In genomic region chr21:45262041-45262581, GRCh38 we compare ENCODE assay signal across 16 cellular contexts. TPM values are rescaled to one million over a fixed set of nuclear protein-coding genes. Genes with fewer than 3 reads are reported as not detected.
DNase-seq lines count a peak whose midpoint lies in the region; ATAC-seq, FAIRE-seq and TF ChIP-seq lines count a peak whose summit lies in the region.
"Had no signal": no experiment of that assay in that cellular context is flagged by ENCODE, and none has a peak within 500 bp of the region (broad histone marks: within the 10 kb centered on the region; RNA-seq: fewer than 3 reads in every experiment).

No MANE protein-coding gene starts in this region.

- no peaks in the 10 kb centered on the region for H3K23me2 ChIP-seq in H9 (ENCODE audit: insufficient read length, low read depth, low read length, poor library complexity, severe bottlenecking)

- H3K36me3 ChIP-seq in kidney (ENCODE audit: control insufficient read depth in 1 of 2, insufficient read depth in 2 of 2, low read length in 2 of 2) (peaks cover 13 to 28% of the 10 kb centered on the region in 2 donors), spleen (peaks cover 0 to 54% (median 37%) of the 10 kb centered on the region in 6 donors)

- H3K23ac ChIP-seq in H9 (ENCODE audit: insufficient read length, low read depth, low read length): no peak overlapping the region

- H3K27me3 ChIP-seq in H9 (ENCODE audit: insufficient read depth, low read length) (no peaks in the 10 kb centered on the region), spleen (replicated peaks in 1 of 7) (peaks cover 0 to 10% (median 3%) of the 10 kb centered on the region in 7 donors)

- H4K91ac ChIP-seq in H9 (ENCODE audit: insufficient read length, low read depth, low read length): no peak overlapping the region

- no peak overlapping the region for H3K27ac Mint-ChIP-seq in activated CD8-positive, alpha-beta memory T cell treated with anti-CD3 and anti-CD28 coated beads, Interleukin-2, amount 10 ng/mL, durations not matched to agents 7 days and 5 days
- peak overlapping the region in 1 of 3 experiments; percentile 66; a peak in 2 of 7 replicates for H3K27ac Mint-ChIP-seq in H9
- H3K27ac Mint-ChIP-seq in activated CD4-positive, alpha-beta memory T cell treated with anti-CD3 and anti-CD28 coated beads for 36 hours: no peak overlapping the region

- H3K27ac ChIP-seq in H9 (ENCODE audit: insufficient read length, low read depth, low read length) (no peak overlapping the region), kidney (ENCODE audit: low read depth in 2 of 2, low read length in 2 of 2) (no peak overlapping the region), spleen (no peak overlapping the region)

- H3K27me3 Mint-ChIP-seq in activated CD8-positive, alpha-beta memory T cell treated with anti-CD3 and anti-CD28 coated beads, Interleukin-2, amount 10 ng/mL, durations not matched to agents 7 days and 5 days: peaks cover 10% of the 10 kb centered on the region
- H3K27me3 Mint-ChIP-seq in H9 (ENCODE audit: low read depth): peaks cover 3% of the 10 kb centered on the region
- H3K27me3 Mint-ChIP-seq in activated CD4-positive, alpha-beta memory T cell treated with anti-CD3 and anti-CD28 coated beads for 36 hours: no peaks in the 10 kb centered on the region
- H3K27me3 Mint-ChIP-seq: CD4-positive, CD25-positive, alpha-beta regulatory T cell; IgD-negative memory B cell had no signal

- H3K9me3 ChIP-seq in H9 (ENCODE audit: control insufficient read depth, low read depth, low read length): no peaks in the 10 kb centered on the region
- no peaks in the 10 kb centered on the region for H3K9me3 ChIP-seq in kidney (ENCODE audit: control insufficient read depth in 1 of 2, low read length in 2 of 2)
- H3K9me3 ChIP-seq in spleen: no peaks in the 10 kb centered on the region
- H3K9me3 ChIP-seq: HAP-1 had no signal

- peak; percentile 15 for DNase-seq in activated CD8-positive, alpha-beta memory T cell treated with anti-CD3 and anti-CD28 coated beads, Interleukin-2, amount 50 U/mL, for 48 hours
- no peak for DNase-seq in activated CD8-positive, alpha-beta memory T cell treated with anti-CD3 and anti-CD28 coated beads, Interleukin-2, amount 10 ng/mL, durations not matched to agents 7 days and 5 days
- DNase-seq in H9: peak; percentile 19
- DNase-seq in kidney: peak; percentile 28
- peak; percentile 21 for DNase-seq in spleen
- DNase-seq in activated CD4-positive, alpha-beta memory T cell treated with anti-CD3 and anti-CD28 coated beads for 36 hours: no peak
- DNase-seq in EL: no peak
- DNase-seq: Calu3; CD4-positive, CD25-positive, alpha-beta regulatory T cell; DND-41; NCI-H1417 treated with DMSO at 0.1 percent for 48 hours; NCI-H510A had no signal

- WGBS in H9 (ENCODE audit: extremely low coverage, insufficient read length, low lambda C conversion rate): no CpG with 5 or more reads among the region's 7 CpGs
- 91 to 98% (median 95%) methylated on average over 7 of the region's 7 CpGs for WGBS in spleen, 5 donors

- H3K14ac ChIP-seq in H9 (ENCODE audit: insufficient read depth, low read length): no peak overlapping the region

- no peaks in the 10 kb centered on the region for H3K79me1 ChIP-seq in H9 (ENCODE audit: insufficient read depth, low read depth, low read length, poor library complexity, severe bottlenecking)

- no peaks in the 10 kb centered on the region for H3K79me2 ChIP-seq in H9 (ENCODE audit: insufficient read depth, low read length)

- no peak overlapping the region for H2BK15ac ChIP-seq in H9 (ENCODE audit: low read depth, low read length)

- CTCF ChIA-PET in activated CD8-positive, alpha-beta memory T cell treated with anti-CD3 and anti-CD28 coated beads, Interleukin-2, amount 10 ng/mL, durations not matched to agents 7 days and 5 days (lab: Charles Lee): interaction anchor here (0.8 to 1.9 kb wide), 3 partner anchors 9 to 124 kb away, joined by 3 to 4 read pairs (median 3); no protein-coding TSS in a partner anchor
- CTCF ChIA-PET in activated CD4-positive, alpha-beta memory T cell treated with anti-CD3 and anti-CD28 coated beads for 36 hours (lab: Charles Lee): interaction anchor here (1.4 to 1.5 kb wide), 2 partner anchors 31 to 124 kb away, joined by 3 to 4 read pairs; no protein-coding TSS in a partner anchor

- intact Hi-C loops in kidney (cut with DNase I): no loop called here
- intact Hi-C loops in spleen (cut with DNase I; ENCODE audit: low total_unique reads): no loop called here
- intact Hi-C loops in activated CD4-positive, alpha-beta memory T cell treated with anti-CD3 and anti-CD28 coated beads for 36 hours (cut with micrococcal nuclease): no loop called here

- H3K4me3 Mint-ChIP-seq in activated CD8-positive, alpha-beta memory T cell treated with anti-CD3 and anti-CD28 coated beads, Interleukin-2, amount 10 ng/mL, durations not matched to agents 7 days and 5 days: no peak overlapping the region
- H3K4me3 Mint-ChIP-seq in H9: no peak overlapping the region
- no peak overlapping the region for H3K4me3 Mint-ChIP-seq in activated CD4-positive, alpha-beta memory T cell treated with anti-CD3 and anti-CD28 coated beads for 36 hours
- H3K4me3 Mint-ChIP-seq: CD4-positive, CD25-positive, alpha-beta regulatory T cell; IgD-negative memory B cell had no signal

- no peaks in the 10 kb centered on the region for H4K20me1 ChIP-seq in H9 (ENCODE audit: control insufficient read depth, insufficient read depth, insufficient read length)

- no peak overlapping the region for H2BK20ac ChIP-seq in H9 (ENCODE audit: low read depth, low read length, poor library complexity, severe bottlenecking)

- H3T11ph ChIP-seq in H9 (ENCODE audit: low read length): no peak overlapping the region

- H4K5ac ChIP-seq in H9 (ENCODE audit: insufficient read length, low read depth, low read length): no peak overlapping the region

- H2BK120ac ChIP-seq in H9 (ENCODE audit: low read depth, low read length, poor library complexity, severe bottlenecking): no peak overlapping the region

- no peak overlapping the region for H2AK5ac ChIP-seq in H9 (ENCODE audit: insufficient read length, low read length)

- no peak for ATAC-seq in activated CD8-positive, alpha-beta memory T cell treated with anti-CD3 and anti-CD28 coated beads, Interleukin-2, amount 10 ng/mL, durations not matched to agents 7 days and 5 days
- ATAC-seq in GM21825 (IDR thresholded peaks at IDR 0.05; ENCODE audit: unreplicated experiment): no peak

- FAIRE-seq in kidney (lab: Jason Lieb, UNC): no peak
- FAIRE-seq: A204.1 had no signal

- TF ChIP-seq CTCF in H9 (conservative IDR thresholded peaks at IDR 0.05) (no peak), kidney (IDR thresholded peaks at IDR 0.05; ENCODE audit: borderline replicate concordance, extremely low read depth, insufficient read depth) (no peak), spleen (IDR thresholded peaks at IDR 0.05 in 8 of 11, conservative IDR thresholded peaks at IDR 0.05 in 3 of 11) (no peak)

- H2BK12ac ChIP-seq in H9 (ENCODE audit: insufficient read length, low read depth, low read length): no peak overlapping the region

- H3K4me1 ChIP-seq in H9 (ENCODE audit: insufficient read depth, low read length) (no peaks in the 10 kb centered on the region), kidney (ENCODE audit: control insufficient read depth in 1 of 2, insufficient read depth in 1 of 2, low read depth in 1 of 2, low read length in 2 of 2) (peaks cover 0 to 3% of the 10 kb centered on the region in 2 donors), spleen (peaks cover 0 to 20% (median 7%) of the 10 kb centered on the region in 6 donors)
- H3K4me1 ChIP-seq: HAP-1 had no signal

- peaks cover 28% of the 10 kb centered on the region for H3K4me1 Mint-ChIP-seq in activated CD8-positive, alpha-beta memory T cell treated with anti-CD3 and anti-CD28 coated beads, Interleukin-2, amount 10 ng/mL, durations not matched to agents 7 days and 5 days
- peaks cover 0 to 8% of the 10 kb centered on the region in 2 experiments; a peak in 1 of 4 replicates for H3K4me1 Mint-ChIP-seq in H9
- peaks cover 14% of the 10 kb centered on the region for H3K4me1 Mint-ChIP-seq in activated CD4-positive, alpha-beta memory T cell treated with anti-CD3 and anti-CD28 coated beads for 36 hours (ENCODE audit: low read depth)

- no peak overlapping the region for H3K18ac ChIP-seq in H9 (ENCODE audit: insufficient read length, low read depth, low read length)

- H4K8ac ChIP-seq in H9 (replicated peaks; ENCODE audit: insufficient read length, low read depth, low read length): no peak overlapping the region

- H3K36me3 Mint-ChIP-seq in activated CD8-positive, alpha-beta memory T cell treated with anti-CD3 and anti-CD28 coated beads, Interleukin-2, amount 10 ng/mL, durations not matched to agents 7 days and 5 days: peaks cover 28% of the 10 kb centered on the region
- peaks cover 24 to 46% (median 40%) of the 10 kb centered on the region in 3 experiments for H3K36me3 Mint-ChIP-seq in H9 (ENCODE audit: insufficient read depth in 1 of 3, low read depth in 3 of 3)
- H3K36me3 Mint-ChIP-seq in activated CD4-positive, alpha-beta memory T cell treated with anti-CD3 and anti-CD28 coated beads for 36 hours: peaks cover 16% of the 10 kb centered on the region

- H3K9ac ChIP-seq in H9 (ENCODE audit: extremely low read depth, insufficient read length, low read length) (no peak overlapping the region), kidney (ENCODE audit: low read length in 2 of 2) (no peak overlapping the region)

- no peak overlapping the region for H2AFZ ChIP-seq in H9 (ENCODE audit: low read length)

- no peak overlapping the region for H3K4ac ChIP-seq in H9 (ENCODE audit: low read depth, low read length)

- TF ChIP-seq POLR2A in spleen (IDR thresholded peaks at IDR 0.05): no peak

- H3K4me2 ChIP-seq in H9 (ENCODE audit: insufficient read depth, insufficient read length, low read length): no peak overlapping the region

- no peak overlapping the region for H2BK5ac ChIP-seq in H9 (ENCODE audit: insufficient read length, low read length)

- H3K4me3 ChIP-seq in kidney (ENCODE audit: low read length in 2 of 2) (no peak overlapping the region), spleen (no peak overlapping the region)
- H3K4me3 ChIP-seq: HAP-1 had no signal

- POLR2A ChIA-PET in activated CD4-positive, alpha-beta memory T cell treated with anti-CD3 and anti-CD28 coated beads for 36 hours (lab: Charles Lee): no interaction called here

- no peak overlapping the region for H3K56ac ChIP-seq in H9 (ENCODE audit: insufficient read length, low read depth, low read length)

- H3K9me3 Mint-ChIP-seq in activated CD8-positive, alpha-beta memory T cell treated with anti-CD3 and anti-CD28 coated beads, Interleukin-2, amount 10 ng/mL, durations not matched to agents 7 days and 5 days (ENCODE audit: low read depth): no peaks in the 10 kb centered on the region
- H3K9me3 Mint-ChIP-seq in H9: peaks cover 0 to 2% of the 10 kb centered on the region in 2 experiments; a peak in 1 of 5 replicates
- no peaks in the 10 kb centered on the region for H3K9me3 Mint-ChIP-seq in activated CD4-positive, alpha-beta memory T cell treated with anti-CD3 and anti-CD28 coated beads for 36 hours
- H3K9me3 Mint-ChIP-seq: IgD-negative memory B cell had no signal

RNA-seq across cellular contexts. Expression of gene POFUT2, which starts 25.6 kb away (rescaled TPM):
- 10 to 100 TPM; 16.4 to 19.5 TPM for total RNA-seq in activated CD8-positive, alpha-beta memory T cell treated with anti-CD3 and anti-CD28 coated beads, Interleukin-2, amount 10 ng/mL, durations not matched to agents 7 days and 5 days
- total RNA-seq in H9 (2021) (32.1 and 34.8 TPM in 2 replicates), kidney (30.2 TPM), spleen (10 to 100 TPM; 24.1 to 37.0 (median 28.8) TPM)
- polyA plus RNA-seq in kidney (ENCODE audit: insufficient read depth, low read depth, low replicate concordance) (18.3 TPM), spleen (10 to 100 TPM; 10.5 to 23.2 (median 19.3) TPM)
- total RNA-seq in activated CD4-positive, alpha-beta memory T cell treated with anti-CD3 and anti-CD28 coated beads for 36 hours: 10 to 100 TPM; 14.3 TPM

Comparison
In these comparisons a context has a peak if more than half of its experiments do, and no peak if none do; other contexts are left out.
1. DNase-seq: peak in activated CD8-positive, alpha-beta memory T cell treated with anti-CD3 and anti-CD28 coated beads, Interleukin-2, amount 50 U/mL, for 48 hours (single experiment), H9 (single experiment), kidney (single experiment) and spleen (single experiment); none in activated CD8-positive, alpha-beta memory T cell treated with anti-CD3 and anti-CD28 coated beads, Interleukin-2, amount 10 ng/mL, durations not matched to agents 7 days and 5 days (single experiment), activated CD4-positive, alpha-beta memory T cell treated with anti-CD3 and anti-CD28 coated beads for 36 hours (single experiment) and EL (single experiment).